28 cellular contexts compared by ENCODE assay signal in genomic region chr5:137533963-137534362, GRCh38.
"Had no signal": no experiment of that assay in that cellular context is flagged by ENCODE, and none has a peak within 500 bp of the region (broad histone marks: within the 10 kb centered on the region; RNA-seq: fewer than 3 reads in every experiment).

No MANE protein-coding gene starts in this region.

- H3K4me2 ChIP-seq: hepatocyte had no signal

- FAIRE-seq: colon, endometrium, frontal cortex had no signal

- DNase-seq: colonic mucosa; cortex of kidney; dermis blood vessel endothelial cell; dorsolateral prefrontal cortex; effector CD4-positive, alpha-beta T cell; effector CD8-positive, alpha-beta T cell; effector memory CD4-positive, alpha-beta T cell; effector memory CD8-positive, alpha-beta T cell; endodermal cell; erythroblast; esophagus squamous epithelium; foreskin fibroblast; foreskin keratinocyte; foreskin melanocyte; gastrocnemius medialis; glutamatergic neuron; head of caudate nucleus; heart left ventricle; heart right ventricle had no signal

- H3K36me3 ChIP-seq: colonic mucosa, esophagus muscularis mucosa, esophagus squamous epithelium, gastrocnemius medialis, gastroesophageal sphincter, heart left ventricle, heart right ventricle had no signal

- H3K4me3 ChIP-seq: colonic mucosa, coronary artery, dorsolateral prefrontal cortex, esophagus muscularis mucosa, esophagus squamous epithelium, gastrocnemius medialis, gastroesophageal sphincter, heart left ventricle, heart right ventricle, hepatocyte had no signal

- H3K27me3 ChIP-seq: colonic mucosa, dorsolateral prefrontal cortex, esophagus muscularis mucosa, esophagus squamous epithelium, heart left ventricle, heart right ventricle, hepatocyte had no signal

- H3K4me1 ChIP-seq: colonic mucosa, esophagus muscularis mucosa, esophagus squamous epithelium, foreskin keratinocyte, gastrocnemius medialis, gastroesophageal sphincter, heart left ventricle, heart right ventricle had no signal

- H3K9me3 ChIP-seq: colonic mucosa, esophagus squamous epithelium, gastrocnemius medialis had no signal

- ATAC-seq: effector memory CD8-positive, alpha-beta T cell; esophagus mucosa; foreskin keratinocyte; gastrocnemius medialis; gastroesophageal sphincter; heart left ventricle; heart right ventricle had no signal

- H3K27ac ChIP-seq: colonic mucosa, coronary artery, dorsolateral prefrontal cortex, epithelial cell of prostate, esophagus muscularis mucosa, esophagus squamous epithelium, foreskin keratinocyte, gastrocnemius medialis, gastroesophageal sphincter, heart left ventricle, heart right ventricle, hepatocyte had no signal
